Comparison of ENCODE assay signal across 25 cellular contexts in the genomic region with DNA sequence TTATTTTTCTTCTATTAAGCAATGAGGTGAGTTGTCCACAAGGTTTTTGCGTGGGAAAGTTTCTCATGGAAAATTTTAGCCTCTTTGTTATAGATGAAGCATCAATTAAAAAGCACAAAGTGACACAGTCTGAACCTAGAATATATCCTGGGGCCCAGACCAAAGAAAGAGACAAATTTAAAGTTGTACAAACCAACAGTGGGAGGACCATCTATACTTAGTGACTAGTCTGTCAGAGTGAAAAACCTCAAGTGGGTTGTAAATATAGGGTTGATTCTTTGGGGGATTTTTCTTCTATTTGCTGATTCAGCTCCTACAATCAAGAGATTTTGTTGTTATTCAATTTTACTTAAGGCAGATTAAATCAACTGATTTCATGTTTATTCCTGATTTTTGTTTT.
DNase-seq lines count a peak whose midpoint lies in the region; ATAC-seq and TF ChIP-seq lines count a peak whose summit lies in the region.
"Had no signal": no experiment of that assay in that cellular context is flagged by ENCODE, and none has a peak within 500 bp of the region (broad histone marks: within the 10 kb centered on the region; RNA-seq: fewer than 3 reads in every experiment).

No MANE protein-coding gene starts in this region.

- no peak for TF ChIP-seq POLR2A in IMR-90 (IDR thresholded peaks at IDR 0.05; ENCODE audit: low read depth, low read length)

- H2AFZ ChIP-seq in IMR-90 (replicated peaks; ENCODE audit: low read length, poor library complexity), result no peak overlapping the region
- H2AFZ ChIP-seq: GM23248 had no signal

- H3K4me1 Mint-ChIP-seq in T-helper 2 cell treated with Interferon-gamma antibody and Interleukin-4, amounts not matched to agents 5 μg/mL and 100 μg/mL, for 36 hours (ENCODE audit: low read depth), result no peaks in the 10 kb centered on the region
- no peaks in the 10 kb centered on the region for H3K4me1 Mint-ChIP-seq in activated T-cell treated with anti-CD3 and anti-CD28 coated beads, Interleukin-2, amount 50 U/mL, for 24 hours (ENCODE audit: low read depth)

- H3K18ac ChIP-seq in IMR-90 (ENCODE audit: low read depth, low read length), result no peak overlapping the region

- no peak overlapping the region for H3K4me2 ChIP-seq in IMR-90 (ENCODE audit: low read depth, low read length)
- H3K4me2 ChIP-seq: BLaER1 treated with 17β-estradiol and CSF1 and Interleukin-3, amounts not matched to agents 10 nM and 100 nM had no signal

- H3K4me1 ChIP-seq in IMR-90 (ENCODE audit: control insufficient read depth, insufficient read depth, low read length), result no peaks in the 10 kb centered on the region
- H3K4me1 ChIP-seq: Caco-2, Peyer's patch had no signal

- no peak overlapping the region for H2BK20ac ChIP-seq in IMR-90 (ENCODE audit: low read depth, low read length)

- H4K5ac ChIP-seq in IMR-90 (ENCODE audit: low read depth, low read length), result no peak overlapping the region

- H3K9ac ChIP-seq in IMR-90 (ENCODE audit: low read depth, low read length), result no peak overlapping the region
- H3K9ac ChIP-seq: BLaER1 treated with 17β-estradiol and CSF1 and Interleukin-3, amounts not matched to agents 10 nM and 100 nM; GM23248 had no signal

- H3K36me3 ChIP-seq in IMR-90 (ENCODE audit: control insufficient read depth, insufficient read depth, low read length), result no peaks in the 10 kb centered on the region
- H3K36me3 ChIP-seq: BLaER1 treated with 17β-estradiol and CSF1 and Interleukin-3, amounts not matched to agents 10 nM and 100 nM; Peyer's patch had no signal

- no TSS peak for BruUV-seq in IMR-90 (replicated peaks; lab: Mats Ljungman, UMichigan)

- intact Hi-C loops in IMR-90 (cut with micrococcal nuclease), result no loop called here

- H3K4ac ChIP-seq in IMR-90 (ENCODE audit: low read depth, low read length), result no peak overlapping the region

- no peaks in the 10 kb centered on the region for H4K20me1 ChIP-seq in IMR-90 (ENCODE audit: insufficient read depth, low read length)
- H4K20me1 ChIP-seq: BLaER1 treated with 17β-estradiol and CSF1 and Interleukin-3, amounts not matched to agents 10 nM and 100 nM had no signal

- no peak overlapping the region for H3K27ac ChIP-seq in IMR-90 (ENCODE audit: insufficient read depth, low read length)
- H3K27ac ChIP-seq: BLaER1 treated with 17β-estradiol and CSF1 and Interleukin-3, amounts not matched to agents 10 nM and 100 nM; GM23248; Peyer's patch had no signal

- no peak for TF ChIP-seq RAD21 in IMR-90 (IDR thresholded peaks at IDR 0.05; ENCODE audit: low read length)

- H3K27me3 ChIP-seq in IMR-90 (ENCODE audit: control insufficient read depth, insufficient read depth, low read length), result no peaks in the 10 kb centered on the region
- H3K27me3 ChIP-seq: BLaER1 treated with 17β-estradiol and CSF1 and Interleukin-3, amounts not matched to agents 10 nM and 100 nM; Peyer's patch had no signal

- no peak overlapping the region for H3K23ac ChIP-seq in IMR-90 (ENCODE audit: low read depth, low read length)

- H3K9me3 Mint-ChIP-seq in T-helper 2 cell treated with Interferon-gamma antibody and Interleukin-4, amounts not matched to agents 5 μg/mL and 100 μg/mL, for 36 hours, result no peaks in the 10 kb centered on the region
- H3K9me3 Mint-ChIP-seq in activated T-cell treated with anti-CD3 and anti-CD28 coated beads, Interleukin-2, amount 50 U/mL, for 24 hours, result no peaks in the 10 kb centered on the region
- H3K9me3 Mint-ChIP-seq: CD4-positive, alpha-beta T cell had no signal

- H3K9me1 ChIP-seq in IMR-90 (ENCODE audit: insufficient read depth, low read length), result no peaks in the 10 kb centered on the region

- H2BK120ac ChIP-seq in IMR-90 (ENCODE audit: low read depth, low read length), result no peak overlapping the region

- no CpG with 5 or more reads among the region's 1 CpG for WGBS in IMR-90 (ENCODE audit: extremely low coverage in 2 of 2, insufficient read length in 1 of 2), 2 experiments

- no peaks in the 10 kb centered on the region for H3K36me3 Mint-ChIP-seq in T-helper 2 cell treated with Interferon-gamma antibody and Interleukin-4, amounts not matched to agents 5 μg/mL and 100 μg/mL, for 36 hours (ENCODE audit: low read depth)
- H3K36me3 Mint-ChIP-seq in activated T-cell treated with anti-CD3 and anti-CD28 coated beads, Interleukin-2, amount 50 U/mL, for 24 hours (ENCODE audit: low read depth), result no peaks in the 10 kb centered on the region

- H3K56ac ChIP-seq in IMR-90 (ENCODE audit: extremely low read depth, insufficient read depth, low read length), result no peak overlapping the region

- H2BK15ac ChIP-seq in IMR-90 (ENCODE audit: low read depth, low read length), result no peak overlapping the region

- POLR2A ChIA-PET in IMR-90 (lab: Charles Lee; ENCODE audit: unreplicated experiment), result no interaction called here

- H3K27ac Mint-ChIP-seq in T-helper 2 cell treated with Interferon-gamma antibody and Interleukin-4, amounts not matched to agents 5 μg/mL and 100 μg/mL, for 36 hours, result no peak overlapping the region
- H3K27ac Mint-ChIP-seq in activated T-cell treated with anti-CD3 and anti-CD28 coated beads, Interleukin-2, amount 50 U/mL, for 24 hours, result no peak overlapping the region
- H3K27ac Mint-ChIP-seq: CD4-positive, alpha-beta T cell had no signal

- in situ Hi-C loops in IMR-90 (cut with MboI; ENCODE audit: low sequenced_read_pairs), result no loop called here

- H4K8ac ChIP-seq in IMR-90 (ENCODE audit: low read depth in 2 of 2, low read length in 2 of 2), result no peak overlapping the region

- H3K27me3 Mint-ChIP-seq in T-helper 2 cell treated with Interferon-gamma antibody and Interleukin-4, amounts not matched to agents 5 μg/mL and 100 μg/mL, for 36 hours (ENCODE audit: low read depth), result no peaks in the 10 kb centered on the region
- H3K27me3 Mint-ChIP-seq in activated T-cell treated with anti-CD3 and anti-CD28 coated beads, Interleukin-2, amount 50 U/mL, for 24 hours, result no peaks in the 10 kb centered on the region

- no peak for TF ChIP-seq CTCF in GM10266 (IDR thresholded peaks at IDR 0.05; ENCODE audit: control insufficient read depth, insufficient read depth, low read depth, missing control alignments)
- no peak for TF ChIP-seq CTCF in GM20000 (IDR thresholded peaks at IDR 0.05; ENCODE audit: extremely low read depth, missing control alignments)
- no peak for TF ChIP-seq CTCF in IMR-90 (conservative IDR thresholded peaks at IDR 0.05; ENCODE audit: low read depth, low read length)

- CTCF ChIA-PET in IMR-90 (lab: Yijun Ruan, JAX), result interaction anchor here (0.7 kb wide), 1 partner anchor 12 kb away, joined by 8 read pairs; no protein-coding TSS in a partner anchor

- no peak overlapping the region for H2AK9ac ChIP-seq in IMR-90 (replicated peaks; ENCODE audit: low read depth, low read length, poor library complexity)

- no peak overlapping the region for H3K14ac ChIP-seq in IMR-90 (replicated peaks; ENCODE audit: low read depth, low read length)

- H3K4me3 Mint-ChIP-seq in T-helper 2 cell treated with Interferon-gamma antibody and Interleukin-4, amounts not matched to agents 5 μg/mL and 100 μg/mL, for 36 hours, result no peak overlapping the region
- H3K4me3 Mint-ChIP-seq in activated T-cell treated with anti-CD3 and anti-CD28 coated beads, Interleukin-2, amount 50 U/mL, for 24 hours, result no peak overlapping the region
- H3K4me3 Mint-ChIP-seq: CD4-positive, alpha-beta T cell had no signal

- no peak overlapping the region for H2AK5ac ChIP-seq in IMR-90 (ENCODE audit: low read depth, low read length)

- ATAC-seq in HG02884 (IDR thresholded peaks at IDR 0.05; ENCODE audit: unreplicated experiment), result peak; percentile 85
- ATAC-seq in IMR-90 (ENCODE audit: low read depth), result no peak
- no peak for ATAC-seq in GM19328 (IDR thresholded peaks at IDR 0.05; ENCODE audit: unreplicated experiment)

- H2BK5ac ChIP-seq in IMR-90 (ENCODE audit: low read depth, low read length, poor library complexity, severe bottlenecking), result no peak overlapping the region

- dilution Hi-C loops in IMR-90 (cut with HindIII; ENCODE audit: low sequenced_read_pairs, unreplicated experiment), result no loop called here

- DNase-seq in GM10266 (ENCODE audit: extremely low spot score) (peak; percentile 10), GM20000 (ENCODE audit: low spot score) (peak; percentile 7), IMR-90 (no peak), DMS79 treated with DMSO at 0.1 percent for 48 hours (lab: John Stamatoyannopoulos, UW) (no peak)
- DNase-seq in T-helper 2 cell treated with Interferon-gamma antibody and Interleukin-4, amounts not matched to agents 5 μg/mL and 100 μg/mL, for 36 hours (ENCODE audit: low spot score), result no peak
- DNase-seq in activated T-cell treated with anti-CD3 and anti-CD28 coated beads, Interleukin-2, amount 50 U/mL, for 24 hours, result no peak
- DNase-seq: AML-193; Caco-2; CD4-positive, alpha-beta T cell; EL; GF-D8; GM23248; H7; KBM-7; MV-4-11; NCI-H1105; NCI-H1436 treated with DMSO at 0.1 percent for 48 hours; NCI-H1930; NCI-H526 treated with DMSO at 0.1 percent for 48 hours; Peyer's patch; SHP77 treated with DMSO at 0.1 percent for 48 hours; T-helper 1 cell had no signal

- no peak overlapping the region for H3K4me3 ChIP-seq in IMR-90 (ENCODE audit: insufficient read depth, low read depth, low read length)
- H3K4me3 ChIP-seq: BLaER1 treated with 17β-estradiol and CSF1 and Interleukin-3, amounts not matched to agents 10 nM and 100 nM; GM23248; Peyer's patch had no signal

- H3K9me3 ChIP-seq in IMR-90 (ENCODE audit: control insufficient read depth, insufficient read depth, low read length), result no peaks in the 10 kb centered on the region
- H3K9me3 ChIP-seq: BLaER1 treated with 17β-estradiol and CSF1 and Interleukin-3, amounts not matched to agents 10 nM and 100 nM; Caco-2; Peyer's patch had no signal

- H3K79me1 ChIP-seq in IMR-90 (ENCODE audit: low read depth in 1 of 2, low read length in 2 of 2), result no peaks in the 10 kb centered on the region

- H4K91ac ChIP-seq in IMR-90 (ENCODE audit: insufficient read depth, low read depth, low read length), result no peak overlapping the region

TF ChIP-seq in IMR-90, 13 proteins besides CTCF, POLR2A, EP300 and RAD21:
- TF ChIP-seq MAFK (IDR thresholded peaks at IDR 0.05; ENCODE audit: low read depth, low read length) (peak; percentile 32), CEBPB (IDR thresholded peaks at IDR 0.05; ENCODE audit: low read depth, low read length) (no peak)

Comparison
In these comparisons a context has a peak if more than half of its experiments do, and no peak if none do; other contexts are left out.
1. DNase-seq: peak in GM10266 (single experiment) and GM20000 (single experiment); none in IMR-90 (single experiment), DMS79 treated with DMSO at 0.1 percent for 48 hours (single experiment), T-helper 2 cell treated with Interferon-gamma antibody and Interleukin-4, amounts not matched to agents 5 μg/mL and 100 μg/mL, for 36 hours (single experiment) and activated T-cell treated with anti-CD3 and anti-CD28 coated beads, Interleukin-2, amount 50 U/mL, for 24 hours (single experiment).